Comparison of ENCODE assay signal across 9 cellular contexts in the genomic region with DNA sequence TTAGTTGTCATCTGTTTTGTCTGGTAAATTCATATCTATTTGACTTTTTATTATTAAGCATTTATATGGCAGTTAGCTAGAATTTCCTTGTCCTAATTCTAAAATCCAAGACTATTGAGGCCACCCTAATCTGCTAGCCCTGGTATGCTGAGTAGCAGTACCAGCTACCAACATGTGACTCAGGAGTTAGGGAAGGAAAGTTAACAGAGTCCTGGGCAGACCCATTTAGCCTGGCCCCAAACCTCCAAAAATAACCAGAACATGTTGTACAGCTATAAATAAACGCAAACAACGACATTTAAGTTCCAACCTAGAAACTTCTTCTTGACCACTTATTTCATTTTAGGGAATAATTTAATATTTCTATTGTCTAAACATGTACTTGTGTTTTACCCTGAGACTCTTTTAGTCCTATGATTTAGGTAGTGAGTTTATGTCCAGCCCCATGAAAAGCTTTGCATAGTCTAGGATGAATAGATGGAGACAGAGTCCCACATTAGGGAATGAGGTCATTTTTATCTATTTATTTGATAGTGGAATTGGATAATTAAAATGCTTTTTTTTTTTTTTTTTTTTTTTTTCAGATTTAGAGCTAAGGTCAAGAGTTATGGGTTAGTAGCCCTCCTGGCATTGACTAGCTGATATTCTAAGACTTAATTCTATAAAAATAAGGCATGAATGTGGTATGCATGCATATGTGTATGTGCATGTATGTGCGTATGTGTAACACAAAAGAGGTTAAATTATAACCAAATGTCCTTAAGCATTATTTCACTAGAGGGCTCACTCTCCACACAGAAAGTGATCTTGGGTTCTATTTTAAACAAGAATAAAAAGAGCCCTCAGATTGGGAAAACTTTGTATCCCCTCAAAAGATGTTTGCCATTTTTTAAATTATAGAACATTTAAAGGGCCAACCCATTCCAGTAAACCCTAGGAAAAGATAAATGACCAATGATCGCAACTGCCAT.
A peak's percentile ranks its signal among the peaks of the same experiment; 100 is the strongest.
DNase-seq lines count a peak whose midpoint lies in the region; ATAC-seq, FAIRE-seq and TF ChIP-seq lines count a peak whose summit lies in the region.
"Had no signal": no experiment of that assay in that cellular context is flagged by ENCODE, and none has a peak within 500 bp of the region (broad histone marks: within the 10 kb centered on the region; RNA-seq: fewer than 3 reads in every experiment).

No MANE protein-coding gene starts in this region.

- CTCF ChIA-PET in PC-9 (lab: Charles Lee): no interaction called here
- CTCF ChIA-PET in CD8-positive, alpha-beta memory T cell (lab: Charles Lee): no interaction called here

- no TSS peak for BruUV-seq in PC-9 (replicated peaks; lab: Mats Ljungman, UMichigan)

- intact Hi-C loops in PC-9 (cut with micrococcal nuclease; ENCODE audit: unreplicated experiment): loop anchor here (5.0 kb wide), 1 partner anchor 261 kb away; no protein-coding TSS in a partner anchor

- no peaks in the 10 kb centered on the region for H3K27me3 ChIP-seq in PC-9 (ENCODE audit: insufficient read depth, low read depth)
- H3K27me3 ChIP-seq in rectal smooth muscle tissue (ENCODE audit: control insufficient read depth, insufficient read depth, low read length): no peaks in the 10 kb centered on the region
- H3K27me3 ChIP-seq in CD8-positive, alpha-beta memory T cell (ENCODE audit: insufficient read depth, low read length, poor library complexity, severe bottlenecking): no peaks in the 10 kb centered on the region

- no peak for TF ChIP-seq POLR2A in H54 (IDR thresholded peaks at IDR 0.05; ENCODE audit: low read depth, low read length)

- no peak overlapping the region for H3K27ac Mint-ChIP-seq in CD8-positive, alpha-beta memory T cell
- H3K27ac Mint-ChIP-seq: T-helper 1 cell treated with Interleukin-12 subunit alpha and Interleukin-12 subunit beta and Interleukin-4 antibody, amounts not matched to agents 30 μg/mL and 1 μg/mL, for 36 hours had no signal

- H3K36me3 Mint-ChIP-seq in CD8-positive, alpha-beta memory T cell: no peaks in the 10 kb centered on the region

- FAIRE-seq in H54 (lab: Jason Lieb, UNC): no peak

- no peak overlapping the region for H3K4me3 Mint-ChIP-seq in CD8-positive, alpha-beta memory T cell
- H3K4me3 Mint-ChIP-seq: T-helper 1 cell treated with Interleukin-12 subunit alpha and Interleukin-12 subunit beta and Interleukin-4 antibody, amounts not matched to agents 30 μg/mL and 1 μg/mL, for 36 hours had no signal

- no peaks in the 10 kb centered on the region for H3F3A ChIP-seq in PC-9 (ENCODE audit: insufficient read depth, low read depth)

- H3K4me2 ChIP-seq in PC-9: no peak overlapping the region

- DNase-seq in EH (ENCODE audit: low read depth): peak; percentile 7
- DNase-seq in PC-9: no peak
- peak; percentile 30 for DNase-seq in fibroblast of the aortic adventitia (ENCODE audit: low read depth)
- no peak for DNase-seq in NCI-H1092 (lab: John Stamatoyannopoulos, UW)
- DNase-seq in CD8-positive, alpha-beta memory T cell: no peak
- no peak for DNase-seq in H54 (ENCODE audit: insufficient read length, low spot score)

- H2AFZ ChIP-seq in PC-9: no peak overlapping the region

- POLR2A ChIA-PET in PC-9 (lab: Charles Lee; ENCODE audit: unreplicated experiment): no interaction called here
- POLR2A ChIA-PET in CD8-positive, alpha-beta memory T cell (lab: Charles Lee): no interaction called here

- H3K27me3 Mint-ChIP-seq in CD8-positive, alpha-beta memory T cell: peaks cover 3 to 8% of the 10 kb centered on the region in 2 donors

- no peak overlapping the region for H3K27ac ChIP-seq in PC-9
- H3K27ac ChIP-seq in rectal smooth muscle tissue (ENCODE audit: low read depth, low read length): peak overlapping the region; percentile 55
- no peak overlapping the region for H3K27ac ChIP-seq in CD8-positive, alpha-beta memory T cell (ENCODE audit: low read depth, low read length)

- H3K9me3 Mint-ChIP-seq in CD8-positive, alpha-beta memory T cell: no peaks in the 10 kb centered on the region
- H3K9me3 Mint-ChIP-seq: T-helper 1 cell treated with Interleukin-12 subunit alpha and Interleukin-12 subunit beta and Interleukin-4 antibody, amounts not matched to agents 30 μg/mL and 1 μg/mL, for 36 hours had no signal

- H3K4me1 Mint-ChIP-seq in CD8-positive, alpha-beta memory T cell: no peaks in the 10 kb centered on the region

- H3K4me3 ChIP-seq in PC-9 (no peak overlapping the region), fibroblast of the aortic adventitia (ENCODE audit: low read depth, low read length) (no peak overlapping the region), rectal smooth muscle tissue (ENCODE audit: low read length) (no peak overlapping the region)
- no peak overlapping the region for H3K4me3 ChIP-seq in CD8-positive, alpha-beta memory T cell (ENCODE audit: low read length)

- H4K20me1 ChIP-seq in PC-9 (ENCODE audit: insufficient read depth): no peaks in the 10 kb centered on the region

- H3K4me1 ChIP-seq in PC-9 (replicated peaks; ENCODE audit: insufficient read depth) (no peaks in the 10 kb centered on the region), rectal smooth muscle tissue (ENCODE audit: control insufficient read depth, insufficient read depth, low read length) (peaks cover 8% of the 10 kb centered on the region)
- H3K4me1 ChIP-seq in CD8-positive, alpha-beta memory T cell (ENCODE audit: insufficient read depth, low read length): no peaks in the 10 kb centered on the region

- TF ChIP-seq CTCF in PC-9 (conservative IDR thresholded peaks at IDR 0.05) (peak; percentile 35), fibroblast of the aortic adventitia (IDR thresholded peaks at IDR 0.05; ENCODE audit: insufficient read depth, low read length) (peak; percentile 15)

- no peak overlapping the region for H3K9ac ChIP-seq in rectal smooth muscle tissue (ENCODE audit: low read length)

- no peaks in the 10 kb centered on the region for H3K9me2 ChIP-seq in PC-9 (ENCODE audit: insufficient read depth)

- no peaks in the 10 kb centered on the region for H3K36me3 ChIP-seq in PC-9 (ENCODE audit: low read depth)
- peaks cover 3% of the 10 kb centered on the region for H3K36me3 ChIP-seq in rectal smooth muscle tissue (ENCODE audit: control insufficient read depth, insufficient read depth, low read length)
- H3K36me3 ChIP-seq in CD8-positive, alpha-beta memory T cell (ENCODE audit: insufficient read depth, low read length): no peaks in the 10 kb centered on the region

- H3K79me2 ChIP-seq in PC-9 (ENCODE audit: low read depth): no peaks in the 10 kb centered on the region

- ATAC-seq in HG03432 (IDR thresholded peaks at IDR 0.05; ENCODE audit: unreplicated experiment): no peak

- H3K9me3 ChIP-seq in PC-9 (ENCODE audit: insufficient read depth, low read depth): no peaks in the 10 kb centered on the region
- H3K9me3 ChIP-seq in CD8-positive, alpha-beta memory T cell (ENCODE audit: low read length): no peaks in the 10 kb centered on the region

Comparison
In these comparisons a context has a peak if more than half of its experiments do, and no peak if none do; other contexts are left out.
1. DNase-seq: peak in EH (single experiment) and fibroblast of the aortic adventitia (single experiment); none in PC-9 (0 of 2), NCI-H1092 (single experiment), CD8-positive, alpha-beta memory T cell (0 of 5) and H54 (single experiment).